Comparison of ENCODE assay signal across 13 cellular contexts in the genomic region with DNA sequence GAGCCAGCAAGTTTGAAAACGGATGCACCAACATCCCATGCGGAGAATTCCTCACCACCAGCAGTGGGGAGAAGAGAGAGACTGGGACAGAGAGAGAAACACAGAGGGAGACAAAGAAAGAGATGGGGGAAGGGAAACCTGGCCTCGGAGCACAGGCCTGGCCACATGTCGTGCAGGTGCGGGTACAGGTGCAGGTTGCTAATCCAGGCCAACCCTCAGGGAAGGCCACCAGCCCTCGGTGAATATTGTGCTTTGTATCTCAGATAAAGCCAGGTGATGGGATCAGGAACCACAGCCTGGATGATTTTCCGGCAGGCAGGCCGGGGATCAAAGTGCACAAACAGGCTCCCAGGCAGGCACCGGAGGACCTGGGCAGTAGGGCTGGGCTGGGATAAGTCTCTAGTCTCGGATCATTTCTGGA. TPM values are rescaled to one million over a fixed set of nuclear protein-coding genes. Genes with fewer than 3 reads are reported as not detected.
A peak's percentile ranks its signal among the peaks of the same experiment; 100 is the strongest.
DNase-seq lines count a peak whose midpoint lies in the region; ATAC-seq and TF ChIP-seq lines count a peak whose summit lies in the region.
"Had no signal": no experiment of that assay in that cellular context is flagged by ENCODE, and none has a peak within 500 bp of the region (broad histone marks: within the 10 kb centered on the region; RNA-seq: fewer than 3 reads in every experiment).

No MANE protein-coding gene starts in this region.

- H3K4me1 ChIP-seq in transverse colon = peaks cover 40 to 87% (median 69%) of the 10 kb centered on the region in 4 donors

- no peak for TF ChIP-seq EP300 in transverse colon (IDR thresholded peaks at IDR 0.05; ENCODE audit: low read depth)

- peaks cover 53% of the 10 kb centered on the region for H3K4me1 Mint-ChIP-seq in chondrocyte (ENCODE audit: low read depth)

- peaks cover 4% of the 10 kb centered on the region for H3K27me3 ChIP-seq in transverse colon

- in situ Hi-C loops in transverse colon (cut with MboI; ENCODE audit: low pct_ligation_motif_present in 1 of 4, low pct_unique_long_range_greater_than_20kb in 1 of 4, low sequenced_read_pairs in 3 of 4) = no loop called here

- H3K4me3 Mint-ChIP-seq in chondrocyte (ENCODE audit: unreplicated experiment) = no peak overlapping the region

- no peaks in the 10 kb centered on the region for H3K9me3 ChIP-seq in transverse colon
- H3K9me3 ChIP-seq: A549, HAP-1 had no signal

- H3K27me3 Mint-ChIP-seq in chondrocyte (ENCODE audit: low read depth) = no peaks in the 10 kb centered on the region

- TF ChIP-seq CTCF in chondrocyte (IDR thresholded peaks at IDR 0.05) = no peak
- peak in 1 of 5 experiments; percentile 23 for TF ChIP-seq CTCF in transverse colon (IDR thresholded peaks at IDR 0.05)

- no peak overlapping the region for H3K4me3 ChIP-seq in transverse colon
- H3K4me3 ChIP-seq: A549, HAP-1 had no signal

- peak; percentile 6 for DNase-seq in activated CD8-positive, alpha-beta memory T cell treated with anti-CD3 and anti-CD28 coated beads, Interleukin-2, amount 50 U/mL, for 4 hours
- no peak for DNase-seq in activated CD8-positive, alpha-beta memory T cell treated with anti-CD3 and anti-CD28 coated beads for 24 hours
- DNase-seq in chondrocyte (ENCODE audit: low spot score) (no peak), mesenteric fat pad (ENCODE audit: low spot score) (peak; percentile 80), transverse colon (peak; percentile 81), midbrain (lab: John Stamatoyannopoulos, UW) (no peak), RKO (ENCODE audit: low spot score) (no peak)
- DNase-seq: effector CD8-positive, alpha-beta T cell; NCI-H1092 had no signal

- WGBS in transverse colon (ENCODE audit: low coverage in 1 of 2), 2 donors = 52 to 67% methylated on average over 6 to 10 of the region's 10 CpGs

- peak overlapping the region; percentile 2 for H3K27ac Mint-ChIP-seq in chondrocyte (ENCODE audit: unreplicated experiment)
- H3K27ac Mint-ChIP-seq: activated T-helper 2 cell treated with anti-CD3 and anti-CD28 coated beads, Interferon-gamma antibody, Interleukin-2, Interleukin-4, amounts not matched to agents 10 μg/mL and 5 μg/mL and 100 μg/mL, durations not matched to agents 14 hours and 24 hours and 36 hours had no signal

- no peak for TF ChIP-seq POLR2A in transverse colon (IDR thresholded peaks at IDR 0.05)

- no peaks in the 10 kb centered on the region for H3K9me3 Mint-ChIP-seq in chondrocyte (ENCODE audit: low read depth)

- H3K36me3 ChIP-seq in transverse colon = no peaks in the 10 kb centered on the region
- H3K36me3 ChIP-seq: HAP-1 had no signal

- H3K27ac ChIP-seq in transverse colon = peak overlapping the region; percentile 77 to 95 (median 89)
- H3K27ac ChIP-seq: A549 had no signal

- peaks cover 6% of the 10 kb centered on the region for H3K36me3 Mint-ChIP-seq in chondrocyte (ENCODE audit: low read depth)

- ATAC-seq in HG02981 (IDR thresholded peaks at IDR 0.05; ENCODE audit: unreplicated experiment) = no peak
- ATAC-seq: A549 had no signal

- intact Hi-C loops in transverse colon (cut with DNase I; ENCODE audit: low total_unique reads) = loop anchor here (2.0 kb wide), 1 partner anchor 71 kb away; no protein-coding TSS in a partner anchor

RNA-seq across cellular contexts. Expression of gene GAS6, which starts 3.8 kb away (rescaled TPM):
- total RNA-seq in chondrocyte (83.7 to 113 TPM (median 111 TPM) in 3 replicates), mesenteric fat pad (88.6 TPM), transverse colon (100 to 1,000 TPM; 152 to 284 (median 169) TPM)

Comparison
In these comparisons a context has a peak if more than half of its experiments do, and no peak if none do; other contexts are left out.
1. DNase-seq: peak in activated CD8-positive, alpha-beta memory T cell treated with anti-CD3 and anti-CD28 coated beads, Interleukin-2, amount 50 U/mL, for 4 hours (single experiment), mesenteric fat pad (single experiment) and transverse colon (single experiment); none in activated CD8-positive, alpha-beta memory T cell treated with anti-CD3 and anti-CD28 coated beads for 24 hours (single experiment), chondrocyte (single experiment), midbrain (single experiment) and RKO (single experiment).